In the genomic region with DNA sequence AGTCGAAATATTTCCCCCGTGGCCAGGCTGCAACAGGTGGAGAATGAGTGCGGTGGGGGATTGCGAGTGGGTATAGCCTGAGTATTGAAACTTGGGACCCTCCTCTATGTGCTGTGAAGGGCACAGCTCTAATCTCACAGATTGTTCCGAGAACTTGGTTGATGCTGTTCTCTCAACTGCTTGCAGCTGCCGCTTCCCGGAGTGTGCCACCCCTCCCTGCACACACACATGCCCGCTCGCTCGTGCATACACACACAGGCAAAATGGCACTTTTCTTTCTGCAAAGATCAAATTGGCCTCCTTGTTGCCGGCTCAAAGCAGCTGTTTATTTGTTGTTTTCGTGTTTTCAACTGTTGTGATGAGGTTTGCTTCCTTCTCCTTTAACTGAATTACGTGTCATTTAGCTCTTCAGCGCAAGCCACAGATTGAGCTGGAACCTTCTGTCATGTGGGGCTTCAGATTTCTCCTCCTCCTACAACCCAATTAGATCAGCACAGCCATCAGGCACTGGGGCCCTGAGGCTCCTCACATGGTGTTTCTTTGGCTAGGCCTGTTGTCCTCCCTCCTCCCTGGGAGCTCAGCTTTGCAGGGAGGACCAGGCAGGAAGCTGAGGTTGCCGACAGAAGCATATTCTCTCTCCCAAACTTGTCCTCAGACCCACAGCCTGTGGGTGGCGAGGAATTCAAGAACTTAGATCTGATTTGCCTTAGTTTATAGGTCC, we compare ENCODE assay signal across 15 cellular contexts. TPM values are rescaled to one million over a fixed set of nuclear protein-coding genes. Genes with fewer than 3 reads are reported as not detected.
DNase-seq lines count a peak whose midpoint lies in the region; ATAC-seq and TF ChIP-seq lines count a peak whose summit lies in the region.
"Had no signal": no experiment of that assay in that cellular context is flagged by ENCODE, and none has a peak within 500 bp of the region (broad histone marks: within the 10 kb centered on the region; RNA-seq: fewer than 3 reads in every experiment).

No MANE protein-coding gene starts in this region.

- no peaks in the 10 kb centered on the region for H4K20me1 ChIP-seq in hepatocyte (ENCODE audit: insufficient read depth, poor library complexity, severe bottlenecking)

- no peaks in the 10 kb centered on the region for H3K79me2 ChIP-seq in hepatocyte

- H3K4me3 Mint-ChIP-seq in MCF 10A (ENCODE audit: unreplicated experiment): no peak overlapping the region

- H3K4me3 ChIP-seq in H7 (ENCODE audit: insufficient read depth, low read depth, low read length): no peak overlapping the region
- no peak overlapping the region for H3K4me3 ChIP-seq in hepatocyte
- H3K4me3 ChIP-seq: HAP-1 had no signal

- H3K27ac ChIP-seq in caudate nucleus (ENCODE audit: low read depth, low read length) (peak overlapping the region; percentile 79), hepatocyte (no peak overlapping the region)

- peaks cover 7% of the 10 kb centered on the region for H3K9me3 Mint-ChIP-seq in MCF 10A (ENCODE audit: unreplicated experiment)

- WGBS in hepatocyte (ENCODE audit: low lambda C conversion rate, missing lambda C conversion rate): 85% methylated on average over 16 of the region's 16 CpGs

- intact Hi-C loops in MCF 10A (cut with micrococcal nuclease) (no loop called here), left colon (cut with DNase I, micrococcal nuclease) (no loop called here)

- H3K4me1 ChIP-seq in hepatocyte (ENCODE audit: insufficient read depth): no peaks in the 10 kb centered on the region
- H3K4me1 ChIP-seq: HAP-1 had no signal

- no peak overlapping the region for H3K4me2 ChIP-seq in hepatocyte

- H3K27ac Mint-ChIP-seq in MCF 10A (ENCODE audit: low read depth, unreplicated experiment): no peak overlapping the region

- no peak overlapping the region for H2AFZ ChIP-seq in hepatocyte

- H3K36me3 Mint-ChIP-seq in MCF 10A (ENCODE audit: insufficient read depth, unreplicated experiment): no peaks in the 10 kb centered on the region

- TF ChIP-seq CTCF in hepatocyte (IDR thresholded peaks at IDR 0.05; ENCODE audit: poor library complexity) (no peak), MCF 10A (IDR thresholded peaks at IDR 0.05; ENCODE audit: unreplicated experiment) (no peak)

- H3K27me3 Mint-ChIP-seq in MCF 10A (ENCODE audit: insufficient read depth, unreplicated experiment): no peaks in the 10 kb centered on the region

- DNase-seq in H7: peak; percentile 47
- DNase-seq in caudate nucleus (lab: John Stamatoyannopoulos, UW): peak in 10 of 61 donors; percentile 18 to 68 (median 58)
- DNase-seq in left kidney (ENCODE audit: low read depth, low spot score): peak; percentile 44
- DNase-seq in superior temporal gyrus (ENCODE audit: extremely low spot score): peak; percentile 74
- no peak for DNase-seq in hepatocyte (ENCODE audit: low spot score)
- no peak for DNase-seq in MCF 10A (ENCODE audit: unreplicated experiment)
- DNase-seq in left colon: no peak
- DNase-seq: DMS 273 treated with DMSO at 0.1 percent for 48 hours, EL, Kasumi-1, NCI-H2029, NCI-H226, NCI-H526 treated with DMSO at 0.1 percent for 48 hours, PC-3 had no signal

- no peaks in the 10 kb centered on the region for H3K9me2 ChIP-seq in hepatocyte (replicated peaks; ENCODE audit: insufficient read depth)

- no peaks in the 10 kb centered on the region for H3K27me3 ChIP-seq in H7 (ENCODE audit: control insufficient read depth, insufficient read depth, low read length)
- peaks cover 4% of the 10 kb centered on the region for H3K27me3 ChIP-seq in hepatocyte

- no TSS peak for BruUV-seq in MCF 10A (replicated peaks; lab: Mats Ljungman, UMichigan)

- H3K36me3 ChIP-seq in H7 (replicated peaks; ENCODE audit: control insufficient read depth, insufficient read depth, low read length) (no peaks in the 10 kb centered on the region), hepatocyte (replicated peaks; ENCODE audit: insufficient read depth, low read depth) (no peaks in the 10 kb centered on the region)
- H3K36me3 ChIP-seq: HAP-1 had no signal

- no peaks in the 10 kb centered on the region for H3K4me1 Mint-ChIP-seq in MCF 10A (ENCODE audit: insufficient read depth, unreplicated experiment)

- POLR2A ChIA-PET in MCF 10A (lab: Yijun Ruan, JAX): no interaction called here

- no peak for ATAC-seq in left colon
- ATAC-seq: PC-3 had no signal

- H3K9me3 ChIP-seq in hepatocyte (ENCODE audit: low read depth): no peaks in the 10 kb centered on the region
- H3K9me3 ChIP-seq: HAP-1 had no signal

- CTCF ChIA-PET in MCF 10A (lab: Yijun Ruan, JAX): no interaction called here

RNA-seq across cellular contexts. Expression of a gene that starts 13.9 kb away (rescaled TPM):
- 9.9 and 12.8 TPM in 2 replicates for total RNA-seq in H7 (2014; rRNA removed; shearing (Covaris generic))
- total RNA-seq in hepatocyte: 0.17 and 0.20 TPM in 2 replicates
- polyA plus RNA-seq in hepatocyte: 0.40 TPM in 1 of 2 replicates, not detected in the other
- total RNA-seq in MCF 10A (2022): not detected in 2 replicates
- under 1 TPM; 0.12 to 0.22 TPM for total RNA-seq in left colon
- total RNA-seq: PC-3 had no signal

Comparison
In these comparisons a context has a peak if more than half of its experiments do, and no peak if none do; other contexts are left out.
1. DNase-seq: peak in H7 (single experiment), left kidney (single experiment) and superior temporal gyrus (single experiment); none in hepatocyte (single experiment), MCF 10A (single experiment) and left colon (0 of 2).